9 cellular contexts compared by ENCODE assay signal in the genomic region with DNA sequence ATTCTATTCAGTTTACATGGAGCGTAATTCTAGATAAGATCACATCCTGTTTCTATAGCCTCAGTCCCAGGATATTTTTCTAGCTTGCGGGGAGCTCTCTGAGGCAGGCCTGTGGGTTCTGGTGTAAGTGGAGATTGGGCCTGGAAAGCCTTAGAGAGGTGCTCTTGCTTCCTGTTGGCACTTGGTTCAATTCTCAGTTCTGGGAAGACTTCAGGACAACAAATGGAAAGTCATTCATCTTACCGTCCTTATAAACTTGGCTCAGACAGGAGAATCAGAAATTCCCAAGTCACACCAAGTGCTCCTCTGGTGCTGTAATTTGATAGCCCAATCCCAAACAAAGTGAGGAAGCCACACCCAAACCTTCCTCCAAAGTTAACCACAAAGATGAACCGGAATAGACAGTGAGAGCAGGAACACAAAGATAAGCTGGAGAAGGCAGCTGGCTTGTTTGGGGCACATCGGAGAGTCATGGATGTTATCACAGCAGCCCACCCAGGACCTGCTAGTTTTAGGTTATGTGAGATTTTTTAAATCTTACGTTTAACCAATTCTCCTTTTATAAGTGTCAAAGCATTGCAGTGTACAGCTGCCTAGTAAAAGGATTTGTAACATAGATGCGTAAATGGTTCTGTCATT.
DNase-seq lines count a peak whose midpoint lies in the region; ATAC-seq and TF ChIP-seq lines count a peak whose summit lies in the region.
"Had no signal": no experiment of that assay in that cellular context is flagged by ENCODE, and none has a peak within 500 bp of the region (broad histone marks: within the 10 kb centered on the region; RNA-seq: fewer than 3 reads in every experiment).

No MANE protein-coding gene starts in this region.

- no peaks in the 10 kb centered on the region for H4K20me1 ChIP-seq in HCT116 (ENCODE audit: insufficient read depth)

- intact Hi-C loops in HCT116 (cut with micrococcal nuclease), result no loop called here
- intact Hi-C loops in sigmoid colon (cut with DNase I), result loop anchor here (5.0 kb wide), 1 partner anchor 281 kb away; no protein-coding TSS in a partner anchor
- intact Hi-C loops in activated T-helper 2 cell treated with anti-CD3 and anti-CD28 coated beads, Interferon-gamma antibody, Interleukin-2, Interleukin-4, amounts not matched to agents 10 μg/mL and 5 μg/mL and 100 μg/mL, durations not matched to agents 14 hours and 24 hours and 36 hours (cut with micrococcal nuclease), result loop anchor here (5.0 kb wide), 1 partner anchor 69 kb away; no protein-coding TSS in a partner anchor

- 30% methylated on average over 7 of the region's 7 CpGs for WGBS in sigmoid colon, 2 donors

- H3K4me1 ChIP-seq in HCT116 (ENCODE audit: control insufficient read depth in 1 of 2, insufficient read depth in 2 of 2, low read length in 2 of 2) (peaks cover 2 to 6% of the 10 kb centered on the region in 2 experiments; a peak in 3 of 4 replicates), sigmoid colon (peaks cover 0 to 45% (median 27%) of the 10 kb centered on the region in 4 donors)

- H3K79me2 ChIP-seq in HCT116 (ENCODE audit: insufficient read depth, low read length), result no peaks in the 10 kb centered on the region

- no peak overlapping the region for H3K9ac ChIP-seq in HCT116 (ENCODE audit: low read length)

- RAD21 ChIA-PET in HCT116 (lab: Charles Lee; ENCODE audit: low non-redundant PET in 1 of 2, low total read pairs in 2 of 2, uncharacterized antibody in 2 of 2, unreplicated experiment in 2 of 2), result interaction anchor here (0.6 to 2.0 kb wide), 4 partner anchors 66 to 119 kb away, joined by 3 to 8 read pairs (median 4); no protein-coding TSS in a partner anchor

- H3K27me3 ChIP-seq in HCT116 (ENCODE audit: insufficient read depth, low read length), result no peaks in the 10 kb centered on the region
- H3K27me3 ChIP-seq in sigmoid colon, result no peaks in the 10 kb centered on the region

- H3K27ac ChIP-seq in HCT116 (ENCODE audit: low read depth, low read length) (no peak overlapping the region), RWPE1 (peak overlapping the region; percentile 47; the same call in 1 of the 2 replicates), sigmoid colon (peak overlapping the region; percentile 48 to 72 (median 54))
- H3K27ac ChIP-seq: WERI-Rb-1 had no signal

- H3K9me3 ChIP-seq in HCT116 (ENCODE audit: control insufficient read depth in 1 of 2, insufficient read depth in 1 of 2, low read depth in 1 of 2, low read length in 2 of 2), result no peaks in the 10 kb centered on the region
- no peaks in the 10 kb centered on the region for H3K9me3 ChIP-seq in sigmoid colon

- peak overlapping the region; percentile 29 for H3K4me2 ChIP-seq in HCT116 (ENCODE audit: low read length)

- TF ChIP-seq POLR2A in HCT116 (IDR thresholded peaks at IDR 0.05; ENCODE audit: borderline replicate concordance, extremely low read depth, insufficient read depth, insufficient read length) (no peak), sigmoid colon (IDR thresholded peaks at IDR 0.05) (no peak)

- BruUV-seq in HCT116 (replicated peaks; lab: Mats Ljungman, UMichigan), result no TSS peak

- peak in 1 of 4 donors; percentile 18 for TF ChIP-seq EP300 in sigmoid colon (IDR thresholded peaks at IDR 0.05)

- no peak for TF ChIP-seq RAD21 in HCT116 (IDR thresholded peaks at IDR 0.05; ENCODE audit: low read depth)

- no peaks in the 10 kb centered on the region for H3K36me3 Mint-ChIP-seq in progenitor cell of endocrine pancreas (ENCODE audit: insufficient read depth)
- H3K36me3 Mint-ChIP-seq in activated T-helper 2 cell treated with anti-CD3 and anti-CD28 coated beads, Interferon-gamma antibody, Interleukin-2, Interleukin-4, amounts not matched to agents 10 μg/mL and 5 μg/mL and 100 μg/mL, durations not matched to agents 14 hours and 24 hours and 36 hours (ENCODE audit: low read depth), result no peaks in the 10 kb centered on the region

- TF ChIP-seq CTCF in HCT116 (IDR thresholded peaks at IDR 0.05 in 2 of 3, conservative IDR thresholded peaks at IDR 0.05 in 1 of 3; ENCODE audit: borderline replicate concordance in 1 of 3, insufficient read depth in 1 of 3, low read depth in 2 of 3, low read length in 2 of 3) (no peak), RWPE1 (conservative IDR thresholded peaks at IDR 0.05; ENCODE audit: low read depth) (no peak), fibroblast of the aortic adventitia (IDR thresholded peaks at IDR 0.05; ENCODE audit: insufficient read depth, low read length) (no peak), sigmoid colon (IDR thresholded peaks at IDR 0.05) (no peak), progenitor cell of endocrine pancreas (IDR thresholded peaks at IDR 0.05; ENCODE audit: unreplicated experiment) (no peak)

- H3K9me3 Mint-ChIP-seq in progenitor cell of endocrine pancreas (ENCODE audit: low read depth), result no peaks in the 10 kb centered on the region
- H3K9me3 Mint-ChIP-seq in activated T-helper 2 cell treated with anti-CD3 and anti-CD28 coated beads, Interferon-gamma antibody, Interleukin-2, Interleukin-4, amounts not matched to agents 10 μg/mL and 5 μg/mL and 100 μg/mL, durations not matched to agents 14 hours and 24 hours and 36 hours, result no peaks in the 10 kb centered on the region

- H3K4me3 Mint-ChIP-seq in progenitor cell of endocrine pancreas (ENCODE audit: low read depth), result no peak overlapping the region
- H3K4me3 Mint-ChIP-seq in activated T-helper 2 cell treated with anti-CD3 and anti-CD28 coated beads, Interferon-gamma antibody, Interleukin-2, Interleukin-4, amounts not matched to agents 10 μg/mL and 5 μg/mL and 100 μg/mL, durations not matched to agents 14 hours and 24 hours and 36 hours (ENCODE audit: low read depth), result no peak overlapping the region

- DNase-seq in HCT116 (ENCODE audit: low read depth, low spot score), result no peak
- peak; percentile 32 for DNase-seq in RWPE1 (ENCODE audit: low spot score)
- DNase-seq in fibroblast of the aortic adventitia (ENCODE audit: low read depth), result peak; percentile 83
- DNase-seq in sigmoid colon, result no peak
- DNase-seq in progenitor cell of endocrine pancreas (ENCODE audit: low spot score, unreplicated experiment), result no peak
- DNase-seq in activated T-helper 2 cell treated with anti-CD3 and anti-CD28 coated beads, Interferon-gamma antibody, Interleukin-2, Interleukin-4, amounts not matched to agents 10 μg/mL and 5 μg/mL and 100 μg/mL, durations not matched to agents 14 hours and 24 hours and 36 hours (ENCODE audit: low spot score), result no peak

- peak overlapping the region; percentile 88 for H2AFZ ChIP-seq in HCT116 (ENCODE audit: low read depth, low read length, poor library complexity, severe bottlenecking)

- ATAC-seq in HCT116, result peak; percentile 53
- no peak for ATAC-seq in HG03095 (IDR thresholded peaks at IDR 0.05; ENCODE audit: unreplicated experiment)
- no peak for ATAC-seq in GM21529 (IDR thresholded peaks at IDR 0.05; ENCODE audit: unreplicated experiment)

- H3K4me3 ChIP-seq in HCT116 (replicated peaks in 1 of 2; ENCODE audit: low read depth in 1 of 2, low read length in 2 of 2), result no peak overlapping the region
- peak overlapping the region; percentile 20 for H3K4me3 ChIP-seq in fibroblast of the aortic adventitia (ENCODE audit: low read depth, low read length)
- peak overlapping the region in 3 of 4 donors; percentile 24 to 32 (median 28) for H3K4me3 ChIP-seq in sigmoid colon

- CTCF ChIA-PET in HCT116 (lab: Charles Lee) (interaction anchor here (0.7 to 4.3 kb wide), 11 partner anchors 8 to 221 kb away, joined by 3 to 56 read pairs (median 4); no protein-coding TSS in a partner anchor), RWPE1 (lab: Yijun Ruan, JAX) (interaction anchor here (0.5 to 2.9 kb wide), 22 partner anchors 7 to 1041 kb away, joined by 3 to 43 read pairs (median 4); no protein-coding TSS in a partner anchor)

- H3K27ac Mint-ChIP-seq in progenitor cell of endocrine pancreas, result no peak overlapping the region
- no peak overlapping the region for H3K27ac Mint-ChIP-seq in activated T-helper 2 cell treated with anti-CD3 and anti-CD28 coated beads, Interferon-gamma antibody, Interleukin-2, Interleukin-4, amounts not matched to agents 10 μg/mL and 5 μg/mL and 100 μg/mL, durations not matched to agents 14 hours and 24 hours and 36 hours

- POLR2A ChIA-PET in HCT116 (lab: Charles Lee) (no interaction called here), RWPE1 (lab: Yijun Ruan, JAX; ENCODE audit: low non-redundant PET) (no interaction called here)

- no peaks in the 10 kb centered on the region for H3K9me2 ChIP-seq in HCT116 (ENCODE audit: insufficient read depth)

- peaks cover 32% of the 10 kb centered on the region for H3K4me1 Mint-ChIP-seq in progenitor cell of endocrine pancreas (ENCODE audit: low read depth)
- peaks cover 4% of the 10 kb centered on the region for H3K4me1 Mint-ChIP-seq in activated T-helper 2 cell treated with anti-CD3 and anti-CD28 coated beads, Interferon-gamma antibody, Interleukin-2, Interleukin-4, amounts not matched to agents 10 μg/mL and 5 μg/mL and 100 μg/mL, durations not matched to agents 14 hours and 24 hours and 36 hours (ENCODE audit: low read depth)

- H3K36me3 ChIP-seq in HCT116 (ENCODE audit: control insufficient read depth in 1 of 2, insufficient read depth in 2 of 2, low read length in 2 of 2) (no peaks in the 10 kb centered on the region), sigmoid colon (no peaks in the 10 kb centered on the region)
- H3K36me3 ChIP-seq: WERI-Rb-1 had no signal

- H3K27me3 Mint-ChIP-seq in progenitor cell of endocrine pancreas, result no peaks in the 10 kb centered on the region
- peaks cover 13% of the 10 kb centered on the region for H3K27me3 Mint-ChIP-seq in activated T-helper 2 cell treated with anti-CD3 and anti-CD28 coated beads, Interferon-gamma antibody, Interleukin-2, Interleukin-4, amounts not matched to agents 10 μg/mL and 5 μg/mL and 100 μg/mL, durations not matched to agents 14 hours and 24 hours and 36 hours (ENCODE audit: low read depth)

TF ChIP-seq in HCT116, 20 proteins besides CTCF, POLR2A, EP300 and RAD21 (continues in another document):
- TF ChIP-seq CBX3 (IDR thresholded peaks at IDR 0.05; ENCODE audit: low read depth), result no peak
- TF ChIP-seq EZH2phosphoT487 (IDR thresholded peaks at IDR 0.05; ENCODE audit: borderline replicate concordance), result no peak
- TF ChIP-seq EGR1 (IDR thresholded peaks at IDR 0.05; ENCODE audit: low read depth), result no peak
- TF ChIP-seq TCF7L2 (IDR thresholded peaks at IDR 0.05; ENCODE audit: borderline replicate concordance, extremely low read depth, insufficient read depth, insufficient read length), result no peak
- no peak for TF ChIP-seq SIN3A (IDR thresholded peaks at IDR 0.05; ENCODE audit: low read depth)
- no peak for TF ChIP-seq ZNF274 (IDR thresholded peaks at IDR 0.05; ENCODE audit: low read depth, low read length)
- TF ChIP-seq, protein P1, sequence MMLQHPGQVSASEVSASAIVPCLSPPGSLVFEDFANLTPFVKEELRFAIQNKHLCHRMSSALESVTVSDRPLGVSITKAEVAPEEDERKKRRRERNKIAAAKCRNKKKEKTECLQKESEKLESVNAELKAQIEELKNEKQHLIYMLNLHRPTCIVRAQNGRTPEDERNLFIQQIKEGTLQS (IDR thresholded peaks at IDR 0.05), result no peak
- no peak for TF ChIP-seq FOSL1 (IDR thresholded peaks at IDR 0.05; ENCODE audit: low read depth)
- TF ChIP-seq YY1 (IDR thresholded peaks at IDR 0.05; ENCODE audit: extremely low read depth, insufficient replicate concordance, low read depth, low read length), result no peak

Comparison
In these comparisons a context has a peak if more than half of its experiments do, and no peak if none do; other contexts are left out.
1. DNase-seq: peak in RWPE1 (single experiment) and fibroblast of the aortic adventitia (single experiment); none in HCT116 (single experiment), sigmoid colon (single experiment), progenitor cell of endocrine pancreas (single experiment) and activated T-helper 2 cell treated with anti-CD3 and anti-CD28 coated beads, Interferon-gamma antibody, Interleukin-2, Interleukin-4, amounts not matched to agents 10 μg/mL and 5 μg/mL and 100 μg/mL, durations not matched to agents 14 hours and 24 hours and 36 hours (single experiment).
2. H3K4me3 ChIP-seq: peak in fibroblast of the aortic adventitia (single experiment) and sigmoid colon (3 of 4); none in HCT116 (0 of 2).